26 cellular contexts compared by ENCODE assay signal in the genomic region with DNA sequence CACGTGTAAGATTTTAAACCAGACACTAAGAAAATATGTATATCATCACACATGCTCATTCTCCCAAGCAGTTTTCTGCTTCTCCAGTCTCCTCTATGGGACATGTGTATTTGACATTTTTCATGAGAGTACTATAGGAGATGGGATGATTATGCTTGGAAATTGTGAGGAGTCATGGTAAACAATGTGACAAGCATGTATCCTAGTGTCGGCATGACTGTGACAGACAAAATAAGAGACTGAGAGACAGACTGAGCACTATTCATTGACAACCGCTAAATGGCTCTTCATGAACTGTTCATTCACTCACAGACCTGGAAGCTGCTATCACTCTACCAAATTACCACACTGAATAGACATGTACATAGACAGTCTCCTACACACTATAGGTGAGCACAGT.
"Had no signal": no experiment of that assay in that cellular context is flagged by ENCODE, and none has a peak within 500 bp of the region (broad histone marks: within the 10 kb centered on the region; RNA-seq: fewer than 3 reads in every experiment).

No MANE protein-coding gene starts in this region.

- H3K27ac ChIP-seq: stomach, suprapubic skin, testis, thoracic aorta, thyroid gland, tibial artery, tibial nerve, transverse colon, upper lobe of left lung, upper lobe of right lung, uterus, vagina had no signal

- H3K4me1 ChIP-seq: suprapubic skin, testis, thyroid gland, transverse colon, upper lobe of left lung, upper lobe of right lung, uterus, vagina had no signal

- H3K27me3 ChIP-seq: stomach, suprapubic skin, testis, thyroid gland, tibial artery, tibial nerve, transverse colon, upper lobe of left lung, upper lobe of right lung, uterus, vagina had no signal

- ATAC-seq: stimulated activated effector memory CD8-positive, alpha-beta T cell treated with anti-CD3 and anti-CD28 coated beads, Interleukin-12 subunit alpha, Interleukin-12 subunit beta, amount 100 ng/mL, for 72 hours; stimulated activated memory B cell treated with anti-CD40 and anti-IgM and Interleukin-4, amounts not matched to agents 10 μg/mL and 1 μg/mL and 100 μg/mL, for 72 hours; stimulated activated naive B cell treated with anti-CD40 and anti-IgM and Interleukin-4, amounts not matched to agents 10 μg/mL and 1 μg/mL and 100 μg/mL, for 72 hours; stimulated activated naive CD8-positive, alpha-beta T cell treated with anti-CD3 and anti-CD28 coated beads, Interleukin-15, amount 100 ng/mL, for 72 hours; stimulated activated naive CD8-positive, alpha-beta T cell treated with anti-CD3 and anti-CD28 coated beads, Interleukin-15, Interleukin-2, amounts not matched to agents 100 U/mL and 50 U/mL, for 24 hours; upper lobe of right lung had no signal

- H3K36me3 ChIP-seq: stomach, suprapubic skin, thoracic aorta, thyroid gland, tibial artery, tibial nerve, transverse colon, upper lobe of left lung, upper lobe of right lung, uterus, vagina had no signal

- DNase-seq: stimulated activated CD4-positive, alpha-beta T cell treated with anti-CD3 and anti-CD28 coated beads, Interleukin-2, amount 100 ng/mL, for 48 hours; stimulated activated CD4-positive, alpha-beta T cell treated with anti-CD3 and anti-CD28 coated beads, Interleukin-4, amount 100 ng/mL, for 1 hour; stimulated activated CD4-positive, alpha-beta T cell treated with anti-CD3 and anti-CD28 coated beads, Interleukin-4, amount 100 ng/mL, for 24 hours; stimulated activated CD4-positive, alpha-beta T cell treated with anti-CD3 and anti-CD28 coated beads, Interleukin-4, amount 100 ng/mL, for 4 hours; stimulated activated CD8-positive, alpha-beta memory T cell treated with anti-CD3 and anti-CD28 coated beads, Interleukin-4, amount 100 ng/mL, for 48 hours; stimulated activated naive B cell treated with anti-CD40 and anti-IgM and Interleukin-4, amounts not matched to agents 10 μg/mL and 1 μg/mL and 100 μg/mL, for 72 hours; stimulated activated naive CD4-positive, alpha-beta T cell; stimulated activated naive CD4-positive, alpha-beta T cell treated with Interleukin-2 at 50 U/mL for 16 hours; stimulated activated naive CD8-positive, alpha-beta T cell treated with anti-CD3 and anti-CD28 coated beads, Interleukin-15, amount 100 ng/mL, for 72 hours; stimulated activated naive CD8-positive, alpha-beta T cell treated with anti-CD3 and anti-CD28 coated beads, Interleukin-15, Interleukin-2, amounts not matched to agents 100 U/mL and 50 U/mL, for 24 hours; stomach; substantia nigra; testis; thyroid gland; tibial artery; transverse colon; trophoblast cell; upper lobe of left lung; upper lobe of right lung; uterus had no signal

- H3K9me3 ChIP-seq: stomach, suprapubic skin, testis, thoracic aorta, thyroid gland, tibial artery, tibial nerve, transverse colon, upper lobe of left lung, upper lobe of right lung, uterus, vagina had no signal

- H3K4me3 ChIP-seq: stomach, suprapubic skin, testis, thoracic aorta, thyroid gland, tibial artery, tibial nerve, transverse colon, upper lobe of left lung, upper lobe of right lung, uterus, vagina had no signal
